Comparison of ENCODE assay signal across 9 cellular contexts in genomic region chr7:88845091-88845490, GRCh38. TPM values are rescaled to one million over a fixed set of nuclear protein-coding genes. Genes with fewer than 3 reads are reported as not detected.
"Had no signal": no experiment of that assay in that cellular context is flagged by ENCODE, and none has a peak within 500 bp of the region (broad histone marks: within the 10 kb centered on the region; RNA-seq: fewer than 3 reads in every experiment).

No MANE protein-coding gene starts in this region.

- DNase-seq: IMR-90, KBM-7, KG1 had no signal

- H3K27ac ChIP-seq: HL-60 had no signal

- ATAC-seq: HepG2, K562 had no signal

- H3K4me3 ChIP-seq: K562 had no signal

RNA-seq across cellular contexts. Expression of gene TEX47, which starts 49.6 kb away (rescaled TPM):
- total RNA-seq: HepG2, HT-29, HT1080, IMR-90, K562 had no signal
- polyA plus RNA-seq: HepG2, IgD-negative memory B cell, IMR-90, K562 had no signal
